ENCODE assay signal across 11 cellular contexts in the genomic region with DNA sequence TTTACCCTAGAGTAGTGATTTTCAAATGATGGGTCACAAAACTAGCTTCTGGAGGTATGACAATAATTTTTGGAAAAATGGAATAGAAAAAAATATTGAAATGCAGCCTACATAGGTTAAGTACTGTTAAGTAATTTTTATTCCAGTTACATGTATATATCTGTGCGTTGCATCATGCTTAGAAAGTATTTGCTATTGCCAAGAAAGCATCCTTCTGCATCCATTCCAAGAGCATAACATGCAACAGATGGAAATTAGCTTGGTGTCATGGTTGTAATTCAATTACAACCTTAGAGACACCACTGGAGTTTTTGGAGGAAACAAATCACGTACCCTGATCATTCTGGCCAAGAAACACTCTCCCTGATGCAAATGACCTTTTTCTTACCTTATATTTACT. TPM values are rescaled to one million over a fixed set of nuclear protein-coding genes. Genes with fewer than 3 reads are reported as not detected.
DNase-seq lines count a peak whose midpoint lies in the region; ATAC-seq and TF ChIP-seq lines count a peak whose summit lies in the region.
"Had no signal": no experiment of that assay in that cellular context is flagged by ENCODE, and none has a peak within 500 bp of the region (broad histone marks: within the 10 kb centered on the region; RNA-seq: fewer than 3 reads in every experiment).

No MANE protein-coding gene starts in this region.

- CTCF ChIA-PET in T-cell (lab: Charles Lee) = interaction anchor here in 1 of 2 donors (0.8 to 1.6 kb wide), 2 partner anchors 25 to 149 kb away, joined by 3 to 5 read pairs; no protein-coding TSS in a partner anchor

- no peaks in the 10 kb centered on the region for H3K27me3 ChIP-seq in skeletal muscle satellite cell (ENCODE audit: control insufficient read depth, insufficient read depth, low read length)
- H3K27me3 ChIP-seq: BE2C had no signal

- no peak for DNase-seq in activated T-cell treated with anti-CD3 and anti-CD28 coated beads, Interleukin-2, amount 50 U/mL, for 72 hours
- no peak for DNase-seq in activated T-cell treated with anti-CD3 and anti-CD28 coated beads, Interleukin-2, amount 50 U/mL, for 48 hours
- DNase-seq in T-cell = no peak
- no peak for DNase-seq in effector memory CD8-positive, alpha-beta T cell
- DNase-seq in activated CD4-positive, CD25-positive, alpha-beta regulatory T cell (lab: John Stamatoyannopoulos, UW) = no peak
- DNase-seq: BE2C, midbrain, NCI-H1092 treated with DMSO at 0.1 percent for 48 hours had no signal

- ATAC-seq in activated T-cell treated with anti-CD3 and anti-CD28 coated beads, Interleukin-2, amount 50 U/mL, for 72 hours (replicated peaks in 1 of 2) = no peak
- ATAC-seq in T-cell (replicated peaks in 1 of 4) (no peak), GM18505 (IDR thresholded peaks at IDR 0.05; ENCODE audit: unreplicated experiment) (no peak), GM21576 (IDR thresholded peaks at IDR 0.05; ENCODE audit: unreplicated experiment) (no peak)
- ATAC-seq in effector memory CD8-positive, alpha-beta T cell (replicated peaks) = no peak

- peaks cover 3% of the 10 kb centered on the region for H3K36me3 ChIP-seq in skeletal muscle satellite cell (ENCODE audit: insufficient read depth, low read length)
- H3K36me3 ChIP-seq: BE2C had no signal

- no peak overlapping the region for H3K9ac ChIP-seq in skeletal muscle satellite cell (ENCODE audit: low read depth, low read length)

- H3K4me3 Mint-ChIP-seq in activated T-cell treated with anti-CD3 and anti-CD28 coated beads, Interleukin-2, amount 50 U/mL, for 72 hours = peak overlapping the region; percentile 85 to 87
- peak overlapping the region; percentile 86 to 91 (median 87) for H3K4me3 Mint-ChIP-seq in T-cell
- H3K4me3 Mint-ChIP-seq in effector memory CD8-positive, alpha-beta T cell = peak overlapping the region; percentile 75 to 89

- H3K4me3 ChIP-seq in skeletal muscle satellite cell (ENCODE audit: low read length) = peak overlapping the region; percentile 97

- POLR2A ChIA-PET in T-cell (lab: Charles Lee) = interaction anchor here (0.7 to 0.8 kb wide), 3 partner anchors 10 to 206 kb away, joined by 3 to 4 read pairs (median 3); no protein-coding TSS in a partner anchor

- H3K27ac Mint-ChIP-seq in activated T-cell treated with anti-CD3 and anti-CD28 coated beads, Interleukin-2, amount 50 U/mL, for 72 hours = no peak overlapping the region
- H3K27ac Mint-ChIP-seq in T-cell = peak overlapping the region in 1 of 2 donors; percentile 73
- peak overlapping the region in 1 of 2 donors; percentile 90 for H3K27ac Mint-ChIP-seq in effector memory CD8-positive, alpha-beta T cell

- peaks cover 50% of the 10 kb centered on the region for H3K4me1 ChIP-seq in skeletal muscle satellite cell (ENCODE audit: control insufficient read depth, insufficient read depth, low read length)
- H3K4me1 ChIP-seq: BE2C had no signal

- H3K9me3 ChIP-seq in skeletal muscle satellite cell (replicated peaks; ENCODE audit: low read length) = no peaks in the 10 kb centered on the region
- H3K9me3 ChIP-seq: BE2C had no signal

- no peaks in the 10 kb centered on the region for H3K27me3 Mint-ChIP-seq in activated T-cell treated with anti-CD3 and anti-CD28 coated beads, Interleukin-2, amount 50 U/mL, for 72 hours (ENCODE audit: low read depth)
- H3K27me3 Mint-ChIP-seq in T-cell = no peaks in the 10 kb centered on the region
- no peaks in the 10 kb centered on the region for H3K27me3 Mint-ChIP-seq in effector memory CD8-positive, alpha-beta T cell

- H3K9me3 Mint-ChIP-seq in activated T-cell treated with anti-CD3 and anti-CD28 coated beads, Interleukin-2, amount 50 U/mL, for 72 hours = no peaks in the 10 kb centered on the region
- no peaks in the 10 kb centered on the region for H3K9me3 Mint-ChIP-seq in T-cell
- H3K9me3 Mint-ChIP-seq in effector memory CD8-positive, alpha-beta T cell = no peaks in the 10 kb centered on the region

- H3K4me2 ChIP-seq in skeletal muscle satellite cell (ENCODE audit: low read length) = peak overlapping the region; percentile 98

- peaks cover 51% of the 10 kb centered on the region for H3K4me1 Mint-ChIP-seq in activated T-cell treated with anti-CD3 and anti-CD28 coated beads, Interleukin-2, amount 50 U/mL, for 72 hours (ENCODE audit: low read depth)
- peaks cover 52 to 67% (median 62%) of the 10 kb centered on the region in 3 donors for H3K4me1 Mint-ChIP-seq in T-cell
- peaks cover 46 to 47% of the 10 kb centered on the region in 2 donors for H3K4me1 Mint-ChIP-seq in effector memory CD8-positive, alpha-beta T cell (ENCODE audit: low read depth in 2 of 2)

- peaks cover 0 to 4% of the 10 kb centered on the region in 2 donors for H3K36me3 Mint-ChIP-seq in activated T-cell treated with anti-CD3 and anti-CD28 coated beads, Interleukin-2, amount 50 U/mL, for 72 hours (ENCODE audit: insufficient read depth in 2 of 2)
- H3K36me3 Mint-ChIP-seq in T-cell = peaks cover 6% of the 10 kb centered on the region
- H3K36me3 Mint-ChIP-seq in effector memory CD8-positive, alpha-beta T cell (ENCODE audit: insufficient read depth) = peaks cover 24% of the 10 kb centered on the region

- TF ChIP-seq POLR2A in GM18505 (IDR thresholded peaks at IDR 0.05; ENCODE audit: borderline replicate concordance, extremely low read depth, insufficient read depth, insufficient read length) = no peak

RNA-seq across cellular contexts. Expression of gene AKR1B1, which starts 1.7 kb away (rescaled TPM):
- 100 to 1,000 TPM in 1 of 2 donors, 10 to 100 TPM in 1; 95.1 to 117 TPM for total RNA-seq in activated T-cell treated with anti-CD3 and anti-CD28 coated beads, Interleukin-2, amount 50 U/mL, for 72 hours
- 10 to 100 TPM; 64.3 to 92.4 (median 85.3) TPM for total RNA-seq in T-cell
- total RNA-seq in skeletal muscle satellite cell (2012; rRNA removed) = 142 and 151 TPM in 2 replicates
